ENCODE assay signal across 8 cellular contexts in genomic region chr17:32877164-32877764, GRCh38. TPM values are rescaled to one million over a fixed set of nuclear protein-coding genes. Genes with fewer than 3 reads are reported as not detected.
DNase-seq lines count a peak whose midpoint lies in the region; ATAC-seq and TF ChIP-seq lines count a peak whose summit lies in the region.

No MANE protein-coding gene starts in this region.

- DNase-seq in ACHN, result peak; percentile 94
- peak; percentile 31 for DNase-seq in NCI-H2196 treated with DMSO at 0.1 percent for 48 hours (lab: John Stamatoyannopoulos, UW; ENCODE audit: unreplicated experiment)
- peak; percentile 79 for DNase-seq in activated CD4-positive, CD25-positive, alpha-beta regulatory T cell treated with anti-CD3 and anti-CD28 coated beads, Interleukin-2, amount 50 U/mL, for 16 hours (ENCODE audit: low read depth, low spot score)
- peak; percentile 83 to 89 for DNase-seq in central memory CD8-positive, alpha-beta T cell (ENCODE audit: low spot score in 2 of 2)
- peak; percentile 32 for DNase-seq in kidney epithelial cell (ENCODE audit: low read depth)
- DNase-seq in stimulated activated CD4-positive, alpha-beta T cell treated with anti-CD3 and anti-CD28 coated beads, Interleukin-12 subunit alpha, Interleukin-12 subunit beta, amount 100 ng/mL, for 48 hours (ENCODE audit: low read depth in 2 of 3, low spot score in 1 of 3), result peak; percentile 83 to 91 (median 88)

- H3K4me3 Mint-ChIP-seq in central memory CD8-positive, alpha-beta T cell, result peak overlapping the region; percentile 89

- peak; percentile 88 for ATAC-seq in GM18868 (IDR thresholded peaks at IDR 0.05; ENCODE audit: unreplicated experiment)
- peak; percentile 72 for ATAC-seq in HG03103 (IDR thresholded peaks at IDR 0.05; ENCODE audit: low read depth, unreplicated experiment)
- ATAC-seq in central memory CD8-positive, alpha-beta T cell (replicated peaks; ENCODE audit: extremely low read depth, poor library complexity, severe bottlenecking), result peak; percentile 91

- no peaks in the 10 kb centered on the region for H3K9me3 Mint-ChIP-seq in central memory CD8-positive, alpha-beta T cell

- H3K4me3 ChIP-seq in kidney epithelial cell (ENCODE audit: low read depth, low read length), result peak overlapping the region; percentile 92

- peaks cover 5% of the 10 kb centered on the region for H3K36me3 Mint-ChIP-seq in central memory CD8-positive, alpha-beta T cell (ENCODE audit: insufficient read depth)

- no peaks in the 10 kb centered on the region for H3K36me3 ChIP-seq in kidney epithelial cell (ENCODE audit: control insufficient read depth, insufficient read depth, low read length)

- peaks cover 11% of the 10 kb centered on the region for H3K4me1 Mint-ChIP-seq in central memory CD8-positive, alpha-beta T cell

- no peaks in the 10 kb centered on the region for H3K27me3 ChIP-seq in kidney epithelial cell (ENCODE audit: control insufficient read depth, insufficient read depth, low read length)

- peaks cover 7% of the 10 kb centered on the region for H3K27me3 Mint-ChIP-seq in central memory CD8-positive, alpha-beta T cell

- no peak overlapping the region for H3K27ac Mint-ChIP-seq in central memory CD8-positive, alpha-beta T cell (ENCODE audit: low read depth)

- in situ Hi-C loops in ACHN (cut with HindIII; ENCODE audit: low pct_ligation_motif_present, low pct_unique_long_range_greater_than_20kb, low sequenced_read_pairs), result no loop called here

- peak; percentile 82 for TF ChIP-seq CTCF in kidney epithelial cell (IDR thresholded peaks at IDR 0.05; ENCODE audit: insufficient read depth, low read length, poor library complexity, severe bottlenecking)

RNA-seq across cellular contexts. Expression of gene MYO1D, which starts 0.3 kb away (rescaled TPM):
- total RNA-seq in kidney epithelial cell, result 95.5 and 98.1 TPM in 2 replicates

RNA-seq across cellular contexts. Expression of gene TMEM98, which starts 50.7 kb away (rescaled TPM):
- 81.1 and 109 TPM in 2 replicates for total RNA-seq in kidney epithelial cell

Comparison
In these comparisons a context has a peak if more than half of its experiments do, and no peak if none do; other contexts are left out.
1. Peak in every context shown above with its lines: DNase-seq, ATAC-seq and H3K4me3 ChIP-seq.
2. DNase-seq: peak in every context shown above with its lines; median percentile 94 in ACHN; 88 in stimulated activated CD4-positive, alpha-beta T cell treated with anti-CD3 and anti-CD28 coated beads, Interleukin-12 subunit alpha, Interleukin-12 subunit beta, amount 100 ng/mL, for 48 hours; 86 in central memory CD8-positive, alpha-beta T cell; 79 in activated CD4-positive, CD25-positive, alpha-beta regulatory T cell treated with anti-CD3 and anti-CD28 coated beads, Interleukin-2, amount 50 U/mL, for 16 hours; 32 in kidney epithelial cell; 31 in NCI-H2196 treated with DMSO at 0.1 percent for 48 hours.